In genomic region chr4:154559931-154560801, GRCh38 we compare ENCODE assay signal across 1 cellular context.
A peak's percentile ranks its signal among the peaks of the same experiment; 100 is the strongest.
TF ChIP-seq lines count a peak whose summit lies in the region.

No MANE protein-coding gene starts in this region.

TF ChIP-seq in HepG2, 621 proteins besides CTCF, POLR2A, EP300 and RAD21 (continued from another document and continues in another):
- TF ChIP-seq ZBTB46 (CRISPR knock-in tag; IDR thresholded peaks at IDR 0.05; ENCODE audit: borderline replicate concordance), result no peak
- no peak for TF ChIP-seq KLF6 (CRISPR knock-in tag; IDR thresholded peaks at IDR 0.05)
- TF ChIP-seq RFX1 (IDR thresholded peaks at IDR 0.05), result no peak; the same call in 1 of the 2 replicates
- peak; percentile 38; the same call in 1 of the 2 replicates for TF ChIP-seq UBTF (CRISPR knock-in tag; IDR thresholded peaks at IDR 0.05)
- peak; percentile 48; the same call in 1 of the 2 replicates for TF ChIP-seq YEATS2 (CRISPR knock-in tag; IDR thresholded peaks at IDR 0.05; ENCODE audit: borderline replicate concordance)
- no peak for TF ChIP-seq DNMT1 (CRISPR knock-in tag; IDR thresholded peaks at IDR 0.05)
- TF ChIP-seq ZNF275 (CRISPR knock-in tag; IDR thresholded peaks at IDR 0.05; ENCODE audit: borderline replicate concordance), result no peak
- TF ChIP-seq TCF7 (IDR thresholded peaks at IDR 0.05; ENCODE audit: low read depth), result peak; percentile 90
- peak; percentile 93 for TF ChIP-seq HDAC1 (CRISPR knock-in tag; IDR thresholded peaks at IDR 0.05)
- TF ChIP-seq LRRFIP1 (CRISPR knock-in tag; conservative IDR thresholded peaks at IDR 0.05), result no peak
- TF ChIP-seq ZEB1 (IDR thresholded peaks at IDR 0.05; ENCODE audit: insufficient replicate concordance, low read depth), result peak; percentile 24
- TF ChIP-seq ZC3H13 (CRISPR knock-in tag; IDR thresholded peaks at IDR 0.05), result no peak
- TF ChIP-seq ZNF652 (CRISPR knock-in tag; IDR thresholded peaks at IDR 0.05; ENCODE audit: borderline replicate concordance, low read depth), result peak; percentile 36; the same call in 1 of the 2 replicates
- peak; percentile 99 for TF ChIP-seq FOXA3 (CRISPR knock-in tag; IDR thresholded peaks at IDR 0.05)
- no peak for TF ChIP-seq ZNF547 (CRISPR knock-in tag; IDR thresholded peaks at IDR 0.05)
- TF ChIP-seq SETDB1 (CRISPR knock-in tag; IDR thresholded peaks at IDR 0.05; ENCODE audit: borderline replicate concordance), result no peak
- TF ChIP-seq ZBTB43 (CRISPR knock-in tag; conservative IDR thresholded peaks at IDR 0.05), result peak; percentile 96
- peak; percentile 69; the same call in 1 of the 2 replicates for TF ChIP-seq ZBTB7B (CRISPR knock-in tag; IDR thresholded peaks at IDR 0.05)
- TF ChIP-seq HNF4G (IDR thresholded peaks at IDR 0.05; ENCODE audit: borderline replicate concordance, low read depth, low read length), result peak; percentile 65; the same call in 1 of the 2 replicates
- TF ChIP-seq HNF4G (CRISPR knock-in tag; IDR thresholded peaks at IDR 0.05; ENCODE audit: borderline replicate concordance, low read depth), result peak; percentile 59; the same call in 1 of the 2 replicates
- peak; percentile 18; the same call in 1 of the 2 replicates for TF ChIP-seq KMT2B (CRISPR knock-in tag; IDR thresholded peaks at IDR 0.05)
- TF ChIP-seq CBX1 (IDR thresholded peaks at IDR 0.05; ENCODE audit: low read depth), result no peak
- no peak for TF ChIP-seq GRHL1 (CRISPR knock-in tag; conservative IDR thresholded peaks at IDR 0.05)
- TF ChIP-seq EED (CRISPR knock-in tag; IDR thresholded peaks at IDR 0.05), result no peak
- TF ChIP-seq ETV6 (CRISPR knock-in tag; conservative IDR thresholded peaks at IDR 0.05), result no peak
- TF ChIP-seq MTF2 (CRISPR knock-in tag; IDR thresholded peaks at IDR 0.05; ENCODE audit: borderline replicate concordance), result no peak
- TF ChIP-seq SNAPC5 (CRISPR knock-in tag; IDR thresholded peaks at IDR 0.05; ENCODE audit: borderline replicate concordance), result no peak
- TF ChIP-seq U2AF1 (optimal IDR thresholded peaks at IDR 0.05; ENCODE audit: low read depth, low read length), result no peak
- TF ChIP-seq RELA (CRISPR knock-in tag; IDR thresholded peaks at IDR 0.05), result no peak
- peak; percentile 76; the same call in 1 of the 2 replicates for TF ChIP-seq ZFP1 (CRISPR knock-in tag; IDR thresholded peaks at IDR 0.05)
- peak; percentile 70 for TF ChIP-seq PATZ1 (CRISPR knock-in tag; IDR thresholded peaks at IDR 0.05)
- TF ChIP-seq HNF1B (CRISPR knock-in tag; IDR thresholded peaks at IDR 0.05), result peak; percentile 97
- no peak for TF ChIP-seq ZNF136 (CRISPR knock-in tag; IDR thresholded peaks at IDR 0.05; ENCODE audit: low read depth)
- TF ChIP-seq GZF1 (CRISPR knock-in tag; IDR thresholded peaks at IDR 0.05), result no peak
- TF ChIP-seq THAP11 (CRISPR knock-in tag; IDR thresholded peaks at IDR 0.05), result peak; percentile 72
- no peak for TF ChIP-seq ZNF3 (CRISPR knock-in tag; IDR thresholded peaks at IDR 0.05)
- TF ChIP-seq THRA (CRISPR knock-in tag; IDR thresholded peaks at IDR 0.05; ENCODE audit: borderline replicate concordance), result peak; percentile 95
- TF ChIP-seq CSRNP2 (CRISPR knock-in tag; conservative IDR thresholded peaks at IDR 0.05; ENCODE audit: low read depth), result no peak
- TF ChIP-seq RORA (CRISPR knock-in tag; IDR thresholded peaks at IDR 0.05), result no peak
- no peak for TF ChIP-seq NFKB2 (CRISPR knock-in tag; IDR thresholded peaks at IDR 0.05; ENCODE audit: borderline replicate concordance)
- peak; percentile 43; the same call in 1 of the 2 replicates for TF ChIP-seq KDM4B (CRISPR knock-in tag; IDR thresholded peaks at IDR 0.05)
- 0 out of 2 replicates have a peak, but pooled peaks have one; percentile 29 for TF ChIP-seq IRX3 (CRISPR knock-in tag; IDR thresholded peaks at IDR 0.05; ENCODE audit: borderline replicate concordance, low read depth)
- peak; percentile 65; the same call in 1 of the 2 replicates for TF ChIP-seq ZNF850 (CRISPR knock-in tag; conservative IDR thresholded peaks at IDR 0.05)
